Comparison of ENCODE assay signal across 1 cellular context in the genomic region with DNA sequence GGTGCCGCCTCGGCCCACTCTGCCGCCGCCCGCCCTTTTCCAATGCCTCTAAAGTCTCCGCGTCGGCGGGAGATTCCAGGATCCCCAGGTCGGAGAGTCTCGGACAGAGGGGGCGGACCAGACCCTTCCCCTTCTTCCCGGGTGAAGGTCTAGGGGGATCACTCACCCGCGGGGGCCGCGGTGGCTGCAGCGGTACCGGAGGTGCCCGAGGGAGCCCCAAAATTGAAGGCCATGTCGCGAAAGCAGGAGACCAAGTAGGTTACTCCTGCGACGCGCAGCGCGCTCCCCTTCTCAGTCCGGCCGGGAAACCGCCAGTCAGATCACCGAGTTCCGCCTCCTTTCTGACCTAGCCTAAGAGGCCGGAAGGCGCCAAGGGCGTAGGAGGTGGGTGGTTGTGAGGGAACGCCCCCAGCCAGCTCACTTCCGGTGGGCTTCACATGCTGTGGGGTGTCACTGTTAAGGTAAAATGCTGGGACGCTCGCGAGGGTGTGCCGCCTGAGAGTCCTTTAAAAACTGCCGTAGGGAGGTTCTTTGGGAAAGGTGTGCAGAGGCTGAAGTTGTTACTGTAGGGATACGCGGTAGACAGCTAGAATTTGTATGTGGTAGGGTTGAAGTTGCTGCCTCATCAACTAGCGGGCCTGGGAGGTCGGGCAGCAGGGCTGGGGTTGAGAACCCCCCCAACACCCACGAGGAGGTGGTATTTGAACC.
TF ChIP-seq lines count a peak whose summit lies in the region.

Gene NUP54, minus strand, starts transcription at position 256 of the 708 bp plus-strand sequence. Its CDS starts 23 bp downstream, at position 233.

TF ChIP-seq in GM12878, 131 proteins besides CTCF, POLR2A, EP300 and RAD21 (continued from another document and continues in another):
- TF ChIP-seq MEF2B (IDR thresholded peaks at IDR 0.05; ENCODE audit: partially characterized antibody, poor library complexity, severe bottlenecking) = peak; percentile 46
- no peak for TF ChIP-seq ZNF622 (IDR thresholded peaks at IDR 0.05)
- TF ChIP-seq, protein P1, sequence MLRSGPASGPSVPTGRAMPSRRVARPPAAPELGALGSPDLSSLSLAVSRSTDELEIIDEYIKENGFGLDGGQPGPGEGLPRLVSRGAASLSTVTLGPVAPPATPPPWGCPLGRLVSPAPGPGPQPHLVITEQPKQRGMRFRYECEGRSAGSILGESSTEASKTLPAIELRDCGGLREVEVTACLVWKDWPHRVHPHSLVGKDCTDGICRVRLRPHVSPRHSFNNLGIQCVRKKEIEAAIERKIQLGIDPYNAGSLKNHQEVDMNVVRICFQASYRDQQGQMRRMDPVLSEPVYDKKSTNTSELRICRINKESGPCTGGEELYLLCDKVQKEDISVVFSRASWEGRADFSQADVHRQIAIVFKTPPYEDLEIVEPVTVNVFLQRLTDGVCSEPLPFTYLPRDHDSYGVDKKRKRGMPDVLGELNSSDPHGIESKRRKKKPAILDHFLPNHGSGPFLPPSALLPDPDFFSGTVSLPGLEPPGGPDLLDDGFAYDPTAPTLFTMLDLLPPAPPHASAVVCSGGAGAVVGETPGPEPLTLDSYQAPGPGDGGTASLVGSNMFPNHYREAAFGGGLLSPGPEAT (IDR thresholded peaks at IDR 0.05; ENCODE audit: low read depth) = peak; percentile 94
- TF ChIP-seq, protein P2, sequence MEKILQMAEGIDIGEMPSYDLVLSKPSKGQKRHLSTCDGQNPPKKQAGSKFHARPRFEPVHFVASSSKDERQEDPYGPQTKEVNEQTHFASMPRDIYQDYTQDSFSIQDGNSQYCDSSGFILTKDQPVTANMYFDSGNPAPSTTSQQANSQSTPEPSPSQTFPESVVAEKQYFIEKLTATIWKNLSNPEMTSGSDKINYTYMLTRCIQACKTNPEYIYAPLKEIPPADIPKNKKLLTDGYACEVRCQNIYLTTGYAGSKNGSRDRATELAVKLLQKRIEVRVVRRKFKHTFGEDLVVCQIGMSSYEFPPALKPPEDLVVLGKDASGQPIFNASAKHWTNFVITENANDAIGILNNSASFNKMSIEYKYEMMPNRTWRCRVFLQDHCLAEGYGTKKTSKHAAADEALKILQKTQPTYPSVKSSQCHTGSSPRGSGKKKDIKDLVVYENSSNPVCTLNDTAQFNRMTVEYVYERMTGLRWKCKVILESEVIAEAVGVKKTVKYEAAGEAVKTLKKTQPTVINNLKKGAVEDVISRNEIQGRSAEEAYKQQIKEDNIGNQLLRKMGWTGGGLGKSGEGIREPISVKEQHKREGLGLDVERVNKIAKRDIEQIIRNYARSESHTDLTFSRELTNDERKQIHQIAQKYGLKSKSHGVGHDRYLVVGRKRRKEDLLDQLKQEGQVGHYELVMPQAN (conservative IDR thresholded peaks at IDR 0.05) = peak; percentile 65
- TF ChIP-seq, protein P3, sequence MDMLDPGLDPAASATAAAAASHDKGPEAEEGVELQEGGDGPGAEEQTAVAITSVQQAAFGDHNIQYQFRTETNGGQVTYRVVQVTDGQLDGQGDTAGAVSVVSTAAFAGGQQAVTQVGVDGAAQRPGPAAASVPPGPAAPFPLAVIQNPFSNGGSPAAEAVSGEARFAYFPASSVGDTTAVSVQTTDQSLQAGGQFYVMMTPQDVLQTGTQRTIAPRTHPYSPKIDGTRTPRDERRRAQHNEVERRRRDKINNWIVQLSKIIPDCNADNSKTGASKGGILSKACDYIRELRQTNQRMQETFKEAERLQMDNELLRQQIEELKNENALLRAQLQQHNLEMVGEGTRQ (IDR thresholded peaks at IDR 0.05; ENCODE audit: borderline replicate concordance, low read depth, low read length) = no peak
- TF ChIP-seq ZNF687 (IDR thresholded peaks at IDR 0.05) = peak; percentile 78
- peak; percentile 76 for TF ChIP-seq IRF4 (IDR thresholded peaks at IDR 0.05; ENCODE audit: low read depth, low read length)
- TF ChIP-seq HSF1 (IDR thresholded peaks at IDR 0.05; ENCODE audit: low read depth, low read length) = peak; percentile 74
- peak; percentile 93 for TF ChIP-seq RELA (IDR thresholded peaks at IDR 0.05; ENCODE audit: borderline replicate concordance, partially characterized antibody)
- peak; percentile 56 for TF ChIP-seq IRF3 (IDR thresholded peaks at IDR 0.05)
- peak; percentile 60; the same call in 1 of the 2 replicates for TF ChIP-seq TCF7 (IDR thresholded peaks at IDR 0.05; ENCODE audit: borderline replicate concordance)
- peak; percentile 39 for TF ChIP-seq BCL3 (IDR thresholded peaks at IDR 0.05; ENCODE audit: borderline replicate concordance, insufficient read depth, low read depth, low read length, poor library complexity, severe bottlenecking)
- TF ChIP-seq ZSCAN29 (IDR thresholded peaks at IDR 0.05) = peak; percentile 71; the same call in 1 of the 2 replicates
- TF ChIP-seq, protein P4, sequence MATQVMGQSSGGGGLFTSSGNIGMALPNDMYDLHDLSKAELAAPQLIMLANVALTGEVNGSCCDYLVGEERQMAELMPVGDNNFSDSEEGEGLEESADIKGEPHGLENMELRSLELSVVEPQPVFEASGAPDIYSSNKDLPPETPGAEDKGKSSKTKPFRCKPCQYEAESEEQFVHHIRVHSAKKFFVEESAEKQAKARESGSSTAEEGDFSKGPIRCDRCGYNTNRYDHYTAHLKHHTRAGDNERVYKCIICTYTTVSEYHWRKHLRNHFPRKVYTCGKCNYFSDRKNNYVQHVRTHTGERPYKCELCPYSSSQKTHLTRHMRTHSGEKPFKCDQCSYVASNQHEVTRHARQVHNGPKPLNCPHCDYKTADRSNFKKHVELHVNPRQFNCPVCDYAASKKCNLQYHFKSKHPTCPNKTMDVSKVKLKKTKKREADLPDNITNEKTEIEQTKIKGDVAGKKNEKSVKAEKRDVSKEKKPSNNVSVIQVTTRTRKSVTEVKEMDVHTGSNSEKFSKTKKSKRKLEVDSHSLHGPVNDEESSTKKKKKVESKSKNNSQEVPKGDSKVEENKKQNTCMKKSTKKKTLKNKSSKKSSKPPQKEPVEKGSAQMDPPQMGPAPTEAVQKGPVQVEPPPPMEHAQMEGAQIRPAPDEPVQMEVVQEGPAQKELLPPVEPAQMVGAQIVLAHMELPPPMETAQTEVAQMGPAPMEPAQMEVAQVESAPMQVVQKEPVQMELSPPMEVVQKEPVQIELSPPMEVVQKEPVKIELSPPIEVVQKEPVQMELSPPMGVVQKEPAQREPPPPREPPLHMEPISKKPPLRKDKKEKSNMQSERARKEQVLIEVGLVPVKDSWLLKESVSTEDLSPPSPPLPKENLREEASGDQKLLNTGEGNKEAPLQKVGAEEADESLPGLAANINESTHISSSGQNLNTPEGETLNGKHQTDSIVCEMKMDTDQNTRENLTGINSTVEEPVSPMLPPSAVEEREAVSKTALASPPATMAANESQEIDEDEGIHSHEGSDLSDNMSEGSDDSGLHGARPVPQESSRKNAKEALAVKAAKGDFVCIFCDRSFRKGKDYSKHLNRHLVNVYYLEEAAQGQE (IDR thresholded peaks at IDR 0.05; ENCODE audit: low read depth, low read length) = peak; percentile 46; the same call in 1 of the 2 replicates
- no peak; the same call in 1 of the 2 replicates for TF ChIP-seq NFIC (IDR thresholded peaks at IDR 0.05; ENCODE audit: low read depth, low read length)
- 0 out of 2 replicates have a peak, but pooled peaks have one; percentile 6 for TF ChIP-seq JUND (IDR thresholded peaks at IDR 0.05; ENCODE audit: low read depth, low read length)
- TF ChIP-seq E4F1 (IDR thresholded peaks at IDR 0.05; ENCODE audit: borderline replicate concordance, partially characterized antibody) = peak; percentile 90
- TF ChIP-seq, protein P5, sequence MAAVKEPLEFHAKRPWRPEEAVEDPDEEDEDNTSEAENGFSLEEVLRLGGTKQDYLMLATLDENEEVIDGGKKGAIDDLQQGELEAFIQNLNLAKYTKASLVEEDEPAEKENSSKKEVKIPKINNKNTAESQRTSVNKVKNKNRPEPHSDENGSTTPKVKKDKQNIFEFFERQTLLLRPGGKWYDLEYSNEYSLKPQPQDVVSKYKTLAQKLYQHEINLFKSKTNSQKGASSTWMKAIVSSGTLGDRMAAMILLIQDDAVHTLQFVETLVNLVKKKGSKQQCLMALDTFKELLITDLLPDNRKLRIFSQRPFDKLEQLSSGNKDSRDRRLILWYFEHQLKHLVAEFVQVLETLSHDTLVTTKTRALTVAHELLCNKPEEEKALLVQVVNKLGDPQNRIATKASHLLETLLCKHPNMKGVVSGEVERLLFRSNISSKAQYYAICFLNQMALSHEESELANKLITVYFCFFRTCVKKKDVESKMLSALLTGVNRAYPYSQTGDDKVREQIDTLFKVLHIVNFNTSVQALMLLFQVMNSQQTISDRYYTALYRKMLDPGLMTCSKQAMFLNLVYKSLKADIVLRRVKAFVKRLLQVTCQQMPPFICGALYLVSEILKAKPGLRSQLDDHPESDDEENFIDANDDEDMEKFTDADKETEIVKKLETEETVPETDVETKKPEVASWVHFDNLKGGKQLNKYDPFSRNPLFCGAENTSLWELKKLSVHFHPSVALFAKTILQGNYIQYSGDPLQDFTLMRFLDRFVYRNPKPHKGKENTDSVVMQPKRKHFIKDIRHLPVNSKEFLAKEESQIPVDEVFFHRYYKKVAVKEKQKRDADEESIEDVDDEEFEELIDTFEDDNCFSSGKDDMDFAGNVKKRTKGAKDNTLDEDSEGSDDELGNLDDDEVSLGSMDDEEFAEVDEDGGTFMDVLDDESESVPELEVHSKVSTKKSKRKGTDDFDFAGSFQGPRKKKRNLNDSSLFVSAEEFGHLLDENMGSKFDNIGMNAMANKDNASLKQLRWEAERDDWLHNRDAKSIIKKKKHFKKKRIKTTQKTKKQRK (IDR thresholded peaks at IDR 0.05; ENCODE audit: low read depth, low read length) = no peak
- TF ChIP-seq ZNF24 (IDR thresholded peaks at IDR 0.05) = peak; percentile 50; the same call in 1 of the 2 replicates
- TF ChIP-seq HDAC6 (IDR thresholded peaks at IDR 0.05; ENCODE audit: unreplicated experiment) = no peak
- TF ChIP-seq MXI1 (IDR thresholded peaks at IDR 0.05; ENCODE audit: low read depth, low read length) = peak; percentile 98
- TF ChIP-seq TCF12 (IDR thresholded peaks at IDR 0.05; ENCODE audit: low read depth, low read length) = peak; percentile 49
